In genomic region chr2:186129767-186130581, GRCh38 we compare ENCODE assay signal across 12 cellular contexts.
DNase-seq lines count a peak whose midpoint lies in the region; ATAC-seq and TF ChIP-seq lines count a peak whose summit lies in the region.
"Had no signal": no experiment of that assay in that cellular context is flagged by ENCODE, and none has a peak within 500 bp of the region (broad histone marks: within the 10 kb centered on the region; RNA-seq: fewer than 3 reads in every experiment).

No MANE protein-coding gene starts in this region.

- DNase-seq in COLO668 (lab: John Stamatoyannopoulos, UW; ENCODE audit: unreplicated experiment) (peak; percentile 21), NCI-H1105 treated with DMSO at 0.1 percent for 48 hours (lab: John Stamatoyannopoulos, UW) (peak; percentile 64), WTC11 (ENCODE audit: low spot score) (no peak), left colon (no peak), adrenal gland (no peak), ecto neural progenitor cell (ENCODE audit: low spot score) (no peak), hepatocyte (ENCODE audit: low spot score) (no peak)
- DNase-seq: activated effector memory CD4-positive, alpha-beta T cell treated with anti-CD3 and anti-CD28 coated beads, Interleukin-2, amount 50 U/mL, for 16 hours; natural killer cell had no signal

- H3K79me2 ChIP-seq in hepatocyte: no peaks in the 10 kb centered on the region

- H3K4me3 Mint-ChIP-seq in WTC11: no peak overlapping the region
- H3K4me3 Mint-ChIP-seq: natural killer cell; T-helper 1 cell treated with Interleukin-12 subunit alpha and Interleukin-12 subunit beta and Interleukin-4 antibody, amounts not matched to agents 30 μg/mL and 1 μg/mL, for 36 hours had no signal

- no peaks in the 10 kb centered on the region for H3K4me1 ChIP-seq in adrenal gland (replicated peaks in 1 of 2)
- no peaks in the 10 kb centered on the region for H3K4me1 ChIP-seq in hepatocyte (ENCODE audit: insufficient read depth)

- intact Hi-C loops in left colon (cut with DNase I, micrococcal nuclease) (no loop called here), adrenal gland (cut with DNase I) (no loop called here)

- 55 to 70% (median 69%) methylated on average over 1 of the region's 1 CpG for WGBS in adrenal gland, 4 donors
- WGBS in hepatocyte (ENCODE audit: low lambda C conversion rate, missing lambda C conversion rate): 36% methylated on average over 1 of the region's 1 CpG

- peaks cover 56% of the 10 kb centered on the region for H3K4me1 Mint-ChIP-seq in WTC11
- H3K4me1 Mint-ChIP-seq: natural killer cell had no signal

- TF ChIP-seq CTCF in WTC11 (IDR thresholded peaks at IDR 0.05) (no peak), adrenal gland (IDR thresholded peaks at IDR 0.05) (no peak), hepatocyte (IDR thresholded peaks at IDR 0.05; ENCODE audit: poor library complexity) (no peak)

- H2AFZ ChIP-seq in hepatocyte: no peak overlapping the region

- H3K4me3 ChIP-seq in adrenal gland (no peak overlapping the region), hepatocyte (no peak overlapping the region)
- H3K4me3 ChIP-seq: BLaER1 treated with 17β-estradiol and CSF1 and Interleukin-3, amounts not matched to agents 10 nM and 100 nM had no signal

- CTCF ChIA-PET in WTC11 (lab: Charles Lee): interaction anchor here (1.0 kb wide), 1 partner anchor 150 kb away, joined by 3 read pairs; no protein-coding TSS in a partner anchor

- H3K9me3 ChIP-seq in adrenal gland (replicated peaks in 1 of 3): no peaks in the 10 kb centered on the region
- H3K9me3 ChIP-seq in hepatocyte (ENCODE audit: low read depth): no peaks in the 10 kb centered on the region

- ATAC-seq in WTC11 (peak; percentile 13; the same call in 1 of the 2 replicates), left colon (peak; percentile 46), HG02970 (IDR thresholded peaks at IDR 0.05; ENCODE audit: low FRiP score, unreplicated experiment) (no peak)
- ATAC-seq: natural killer cell had no signal

- no peak overlapping the region for H3K4me2 ChIP-seq in hepatocyte
- H3K4me2 ChIP-seq: BLaER1 treated with 17β-estradiol and CSF1 and Interleukin-3, amounts not matched to agents 10 nM and 100 nM had no signal

- no peaks in the 10 kb centered on the region for H3K36me3 Mint-ChIP-seq in WTC11
- H3K36me3 Mint-ChIP-seq: natural killer cell had no signal

- H3K36me3 ChIP-seq in adrenal gland (replicated peaks in 1 of 2) (no peaks in the 10 kb centered on the region), hepatocyte (replicated peaks; ENCODE audit: insufficient read depth, low read depth) (no peaks in the 10 kb centered on the region)
- H3K36me3 ChIP-seq: BLaER1 treated with 17β-estradiol and CSF1 and Interleukin-3, amounts not matched to agents 10 nM and 100 nM had no signal

- H3K9me2 ChIP-seq in hepatocyte (replicated peaks; ENCODE audit: insufficient read depth): no peaks in the 10 kb centered on the region

- H3K27ac ChIP-seq in adrenal gland (no peak overlapping the region), hepatocyte (no peak overlapping the region)
- H3K27ac ChIP-seq: BLaER1 treated with 17β-estradiol and CSF1 and Interleukin-3, amounts not matched to agents 10 nM and 100 nM had no signal

- no peaks in the 10 kb centered on the region for H3K27me3 ChIP-seq in adrenal gland
- H3K27me3 ChIP-seq in hepatocyte: no peaks in the 10 kb centered on the region
- H3K27me3 ChIP-seq: BLaER1 treated with 17β-estradiol and CSF1 and Interleukin-3, amounts not matched to agents 10 nM and 100 nM had no signal

- no peaks in the 10 kb centered on the region for H3K27me3 Mint-ChIP-seq in WTC11 (ENCODE audit: low read depth)

- H4K20me1 ChIP-seq in hepatocyte (ENCODE audit: insufficient read depth, poor library complexity, severe bottlenecking): no peaks in the 10 kb centered on the region
- H4K20me1 ChIP-seq: BLaER1 treated with 17β-estradiol and CSF1 and Interleukin-3, amounts not matched to agents 10 nM and 100 nM had no signal

- POLR2A ChIA-PET in WTC11 (lab: Charles Lee): no interaction called here

- no peak for TF ChIP-seq POLR2A in adrenal gland (IDR thresholded peaks at IDR 0.05)

- H3K27ac Mint-ChIP-seq in WTC11: peak overlapping the region; percentile 96
- H3K27ac Mint-ChIP-seq: natural killer cell; T-helper 1 cell treated with Interleukin-12 subunit alpha and Interleukin-12 subunit beta and Interleukin-4 antibody, amounts not matched to agents 30 μg/mL and 1 μg/mL, for 36 hours had no signal

- peaks cover 7% of the 10 kb centered on the region; the same call in 1 of the 2 replicates for H3K9me3 Mint-ChIP-seq in WTC11
- H3K9me3 Mint-ChIP-seq: T-helper 1 cell treated with Interleukin-12 subunit alpha and Interleukin-12 subunit beta and Interleukin-4 antibody, amounts not matched to agents 30 μg/mL and 1 μg/mL, for 36 hours had no signal

TF ChIP-seq in WTC11, 78 proteins besides CTCF, POLR2A, EP300 and RAD21:
- TF ChIP-seq CREB1 (CRISPR knock-in tag; IDR thresholded peaks at IDR 0.05): no peak
- TF ChIP-seq GABPB1 (CRISPR knock-in tag; IDR thresholded peaks at IDR 0.05): peak; percentile 99

Comparison
In these comparisons a context has a peak if more than half of its experiments do, and no peak if none do; other contexts are left out.
1. DNase-seq: peak in COLO668 (single experiment) and NCI-H1105 treated with DMSO at 0.1 percent for 48 hours (single experiment); none in WTC11 (single experiment), left colon (0 of 2), adrenal gland (0 of 7), ecto neural progenitor cell (single experiment) and hepatocyte (single experiment).